Comparison of ENCODE assay signal across 1 cellular context in genomic region chr7:76358478-76359110, GRCh38.
TF ChIP-seq lines count a peak whose summit lies in the region.

YWHAG (minus strand) TSS chr7:76358991; CDS start chr7:76358808, 183 bp downstream.

TF ChIP-seq in HepG2, 621 proteins besides CTCF, POLR2A, EP300 and RAD21 (continued from another document and continues in another):
- peak; percentile 66; the same call in 1 of the 2 replicates for TF ChIP-seq ZNF441 (CRISPR knock-in tag; IDR thresholded peaks at IDR 0.05; ENCODE audit: borderline replicate concordance)
- peak; percentile 83; the same call in 1 of the 2 replicates for TF ChIP-seq CAMTA2 (CRISPR knock-in tag; IDR thresholded peaks at IDR 0.05; ENCODE audit: borderline replicate concordance)
- TF ChIP-seq NFE2 (CRISPR knock-in tag; IDR thresholded peaks at IDR 0.05): no peak
- no peak; the same call in 1 of the 2 replicates for TF ChIP-seq REPIN1 (CRISPR knock-in tag; IDR thresholded peaks at IDR 0.05; ENCODE audit: borderline replicate concordance, low read depth)
- TF ChIP-seq SOX13 (IDR thresholded peaks at IDR 0.05): no peak
- peak in 1 of 2 experiments; percentile 9; a peak in 1 of 4 replicates for TF ChIP-seq SOX13 (CRISPR knock-in tag; conservative IDR thresholded peaks at IDR 0.05 in 1 of 2, IDR thresholded peaks at IDR 0.05 in 1 of 2)
- TF ChIP-seq ZNF737 (CRISPR knock-in tag; IDR thresholded peaks at IDR 0.05; ENCODE audit: borderline replicate concordance): 0 out of 2 replicates have a peak, but pooled peaks have one; percentile 67
- TF ChIP-seq ZSCAN30 (CRISPR knock-in tag; IDR thresholded peaks at IDR 0.05): no peak
- peak; percentile 32; the same call in 1 of the 2 replicates for TF ChIP-seq IRX3 (CRISPR knock-in tag; IDR thresholded peaks at IDR 0.05; ENCODE audit: borderline replicate concordance, low read depth)
- TF ChIP-seq ZNF790 (CRISPR knock-in tag; IDR thresholded peaks at IDR 0.05; ENCODE audit: borderline replicate concordance): no peak
- TF ChIP-seq IRF1 (CRISPR knock-in tag; IDR thresholded peaks at IDR 0.05; ENCODE audit: low read depth): no peak
- peak; percentile 75; the same call in 1 of the 2 replicates for TF ChIP-seq PAWR (CRISPR knock-in tag; IDR thresholded peaks at IDR 0.05; ENCODE audit: borderline replicate concordance)
- TF ChIP-seq, protein P1, sequence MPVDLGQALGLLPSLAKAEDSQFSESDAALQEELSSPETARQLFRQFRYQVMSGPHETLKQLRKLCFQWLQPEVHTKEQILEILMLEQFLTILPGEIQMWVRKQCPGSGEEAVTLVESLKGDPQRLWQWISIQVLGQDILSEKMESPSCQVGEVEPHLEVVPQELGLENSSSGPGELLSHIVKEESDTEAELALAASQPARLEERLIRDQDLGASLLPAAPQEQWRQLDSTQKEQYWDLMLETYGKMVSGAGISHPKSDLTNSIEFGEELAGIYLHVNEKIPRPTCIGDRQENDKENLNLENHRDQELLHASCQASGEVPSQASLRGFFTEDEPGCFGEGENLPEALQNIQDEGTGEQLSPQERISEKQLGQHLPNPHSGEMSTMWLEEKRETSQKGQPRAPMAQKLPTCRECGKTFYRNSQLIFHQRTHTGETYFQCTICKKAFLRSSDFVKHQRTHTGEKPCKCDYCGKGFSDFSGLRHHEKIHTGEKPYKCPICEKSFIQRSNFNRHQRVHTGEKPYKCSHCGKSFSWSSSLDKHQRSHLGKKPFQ (CRISPR knock-in tag; IDR thresholded peaks at IDR 0.05; ENCODE audit: insufficient replicate concordance): peak; percentile 71
- TF ChIP-seq SMYD3 (CRISPR knock-in tag; IDR thresholded peaks at IDR 0.05): no peak
- 0 out of 2 replicates have a peak, but pooled peaks have one; percentile 74 for TF ChIP-seq KDM3A (CRISPR knock-in tag; IDR thresholded peaks at IDR 0.05; ENCODE audit: low read depth)
- no peak for TF ChIP-seq TFE3 (CRISPR knock-in tag; IDR thresholded peaks at IDR 0.05)
- no peak for TF ChIP-seq DNMT3B (CRISPR knock-in tag; conservative IDR thresholded peaks at IDR 0.05)
- peak; percentile 82; the same call in 1 of the 2 replicates for TF ChIP-seq WIZ (CRISPR knock-in tag; IDR thresholded peaks at IDR 0.05)
- peak; percentile 56 for TF ChIP-seq ZSCAN25 (CRISPR knock-in tag; IDR thresholded peaks at IDR 0.05)
- peak; percentile 65 for TF ChIP-seq SPEN (CRISPR knock-in tag; IDR thresholded peaks at IDR 0.05; ENCODE audit: low read depth)
- TF ChIP-seq BRD4 (CRISPR knock-in tag; IDR thresholded peaks at IDR 0.05): peak; percentile 84; the same call in 1 of the 2 replicates
- TF ChIP-seq, protein P2, sequence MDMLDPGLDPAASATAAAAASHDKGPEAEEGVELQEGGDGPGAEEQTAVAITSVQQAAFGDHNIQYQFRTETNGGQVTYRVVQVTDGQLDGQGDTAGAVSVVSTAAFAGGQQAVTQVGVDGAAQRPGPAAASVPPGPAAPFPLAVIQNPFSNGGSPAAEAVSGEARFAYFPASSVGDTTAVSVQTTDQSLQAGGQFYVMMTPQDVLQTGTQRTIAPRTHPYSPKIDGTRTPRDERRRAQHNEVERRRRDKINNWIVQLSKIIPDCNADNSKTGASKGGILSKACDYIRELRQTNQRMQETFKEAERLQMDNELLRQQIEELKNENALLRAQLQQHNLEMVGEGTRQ (IDR thresholded peaks at IDR 0.05; ENCODE audit: low read depth, low read length): no peak
- TF ChIP-seq, protein P2 (CRISPR knock-in tag; IDR thresholded peaks at IDR 0.05; ENCODE audit: borderline replicate concordance): 0 out of 2 replicates have a peak, but pooled peaks have one; percentile 18
- TF ChIP-seq E2F5 (CRISPR knock-in tag; conservative IDR thresholded peaks at IDR 0.05): peak; percentile 63; the same call in 1 of the 2 replicates
- TF ChIP-seq, protein P3, sequence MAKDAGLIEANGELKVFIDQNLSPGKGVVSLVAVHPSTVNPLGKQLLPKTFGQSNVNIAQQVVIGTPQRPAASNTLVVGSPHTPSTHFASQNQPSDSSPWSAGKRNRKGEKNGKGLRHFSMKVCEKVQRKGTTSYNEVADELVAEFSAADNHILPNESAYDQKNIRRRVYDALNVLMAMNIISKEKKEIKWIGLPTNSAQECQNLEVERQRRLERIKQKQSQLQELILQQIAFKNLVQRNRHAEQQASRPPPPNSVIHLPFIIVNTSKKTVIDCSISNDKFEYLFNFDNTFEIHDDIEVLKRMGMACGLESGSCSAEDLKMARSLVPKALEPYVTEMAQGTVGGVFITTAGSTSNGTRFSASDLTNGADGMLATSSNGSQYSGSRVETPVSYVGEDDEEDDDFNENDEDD (CRISPR knock-in tag; IDR thresholded peaks at IDR 0.05; ENCODE audit: borderline replicate concordance): peak; percentile 57; the same call in 1 of the 2 replicates
- TF ChIP-seq ZNF510 (CRISPR knock-in tag; IDR thresholded peaks at IDR 0.05; ENCODE audit: low read depth): no peak
- peak; percentile 72; the same call in 1 of the 2 replicates for TF ChIP-seq ZNF124 (CRISPR knock-in tag; IDR thresholded peaks at IDR 0.05)
- TF ChIP-seq, protein P4, sequence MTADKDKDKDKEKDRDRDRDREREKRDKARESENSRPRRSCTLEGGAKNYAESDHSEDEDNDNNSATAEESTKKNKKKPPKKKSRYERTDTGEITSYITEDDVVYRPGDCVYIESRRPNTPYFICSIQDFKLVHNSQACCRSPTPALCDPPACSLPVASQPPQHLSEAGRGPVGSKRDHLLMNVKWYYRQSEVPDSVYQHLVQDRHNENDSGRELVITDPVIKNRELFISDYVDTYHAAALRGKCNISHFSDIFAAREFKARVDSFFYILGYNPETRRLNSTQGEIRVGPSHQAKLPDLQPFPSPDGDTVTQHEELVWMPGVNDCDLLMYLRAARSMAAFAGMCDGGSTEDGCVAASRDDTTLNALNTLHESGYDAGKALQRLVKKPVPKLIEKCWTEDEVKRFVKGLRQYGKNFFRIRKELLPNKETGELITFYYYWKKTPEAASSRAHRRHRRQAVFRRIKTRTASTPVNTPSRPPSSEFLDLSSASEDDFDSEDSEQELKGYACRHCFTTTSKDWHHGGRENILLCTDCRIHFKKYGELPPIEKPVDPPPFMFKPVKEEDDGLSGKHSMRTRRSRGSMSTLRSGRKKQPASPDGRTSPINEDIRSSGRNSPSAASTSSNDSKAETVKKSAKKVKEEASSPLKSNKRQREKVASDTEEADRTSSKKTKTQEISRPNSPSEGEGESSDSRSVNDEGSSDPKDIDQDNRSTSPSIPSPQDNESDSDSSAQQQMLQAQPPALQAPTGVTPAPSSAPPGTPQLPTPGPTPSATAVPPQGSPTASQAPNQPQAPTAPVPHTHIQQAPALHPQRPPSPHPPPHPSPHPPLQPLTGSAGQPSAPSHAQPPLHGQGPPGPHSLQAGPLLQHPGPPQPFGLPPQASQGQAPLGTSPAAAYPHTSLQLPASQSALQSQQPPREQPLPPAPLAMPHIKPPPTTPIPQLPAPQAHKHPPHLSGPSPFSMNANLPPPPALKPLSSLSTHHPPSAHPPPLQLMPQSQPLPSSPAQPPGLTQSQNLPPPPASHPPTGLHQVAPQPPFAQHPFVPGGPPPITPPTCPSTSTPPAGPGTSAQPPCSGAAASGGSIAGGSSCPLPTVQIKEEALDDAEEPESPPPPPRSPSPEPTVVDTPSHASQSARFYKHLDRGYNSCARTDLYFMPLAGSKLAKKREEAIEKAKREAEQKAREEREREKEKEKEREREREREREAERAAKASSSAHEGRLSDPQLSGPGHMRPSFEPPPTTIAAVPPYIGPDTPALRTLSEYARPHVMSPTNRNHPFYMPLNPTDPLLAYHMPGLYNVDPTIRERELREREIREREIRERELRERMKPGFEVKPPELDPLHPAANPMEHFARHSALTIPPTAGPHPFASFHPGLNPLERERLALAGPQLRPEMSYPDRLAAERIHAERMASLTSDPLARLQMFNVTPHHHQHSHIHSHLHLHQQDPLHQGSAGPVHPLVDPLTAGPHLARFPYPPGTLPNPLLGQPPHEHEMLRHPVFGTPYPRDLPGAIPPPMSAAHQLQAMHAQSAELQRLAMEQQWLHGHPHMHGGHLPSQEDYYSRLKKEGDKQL (CRISPR knock-in tag; IDR thresholded peaks at IDR 0.05; ENCODE audit: low read depth): peak; percentile 54; the same call in 1 of the 2 replicates
- peak; percentile 43; the same call in 1 of the 2 replicates for TF ChIP-seq HNRNPUL1 (IDR thresholded peaks at IDR 0.05; ENCODE audit: low read depth, low read length)
- TF ChIP-seq, protein P5, sequence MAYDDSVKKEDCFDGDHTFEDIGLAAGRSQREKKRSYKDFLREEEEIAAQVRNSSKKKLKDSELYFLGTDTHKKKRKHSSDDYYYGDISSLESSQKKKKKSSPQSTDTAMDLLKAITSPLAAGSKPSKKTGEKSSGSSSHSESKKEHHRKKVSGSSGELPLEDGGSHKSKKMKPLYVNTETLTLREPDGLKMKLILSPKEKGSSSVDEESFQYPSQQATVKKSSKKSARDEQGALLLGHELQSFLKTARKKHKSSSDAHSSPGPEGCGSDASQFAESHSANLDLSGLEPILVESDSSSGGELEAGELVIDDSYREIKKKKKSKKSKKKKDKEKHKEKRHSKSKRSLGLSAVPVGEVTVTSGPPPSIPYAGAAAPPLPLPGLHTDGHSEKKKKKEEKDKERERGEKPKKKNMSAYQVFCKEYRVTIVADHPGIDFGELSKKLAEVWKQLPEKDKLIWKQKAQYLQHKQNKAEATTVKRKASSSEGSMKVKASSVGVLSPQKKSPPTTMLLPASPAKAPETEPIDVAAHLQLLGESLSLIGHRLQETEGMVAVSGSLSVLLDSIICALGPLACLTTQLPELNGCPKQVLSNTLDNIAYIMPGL (CRISPR knock-in tag; IDR thresholded peaks at IDR 0.05; ENCODE audit: borderline replicate concordance in 1 of 2, low read depth in 1 of 2): peak; percentile 70 to 73; a peak in 3 of 4 replicates
- peak; percentile 84; the same call in 1 of the 2 replicates for TF ChIP-seq KMT2A (CRISPR knock-in tag; IDR thresholded peaks at IDR 0.05)
- peak; percentile 48; the same call in 1 of the 2 replicates for TF ChIP-seq ZNF703 (CRISPR knock-in tag; IDR thresholded peaks at IDR 0.05; ENCODE audit: borderline replicate concordance)
- no peak for TF ChIP-seq ZNF136 (CRISPR knock-in tag; IDR thresholded peaks at IDR 0.05; ENCODE audit: low read depth)
- TF ChIP-seq SIX4 (CRISPR knock-in tag; IDR thresholded peaks at IDR 0.05): no peak
- 0 out of 2 replicates have a peak, but pooled peaks have one; percentile 27 for TF ChIP-seq RNF2 (conservative IDR thresholded peaks at IDR 0.05; ENCODE audit: low read depth)
- TF ChIP-seq PPARG (CRISPR knock-in tag; conservative IDR thresholded peaks at IDR 0.05): no peak; the same call in 1 of the 2 replicates
- no peak for TF ChIP-seq ZNF619 (CRISPR knock-in tag; IDR thresholded peaks at IDR 0.05)
- 0 out of 2 replicates have a peak, but pooled peaks have one; percentile 37 for TF ChIP-seq GTF2F1 (IDR thresholded peaks at IDR 0.05; ENCODE audit: low read length)
- peak; percentile 83 for TF ChIP-seq ZMAT3 (CRISPR knock-in tag; conservative IDR thresholded peaks at IDR 0.05)
- peak; percentile 53 for TF ChIP-seq GATAD1 (CRISPR knock-in tag; IDR thresholded peaks at IDR 0.05)
- TF ChIP-seq ZFP41 (CRISPR knock-in tag; IDR thresholded peaks at IDR 0.05; ENCODE audit: borderline replicate concordance): 0 out of 2 replicates have a peak, but pooled peaks have one; percentile 9
- peak; percentile 23 for TF ChIP-seq SRSF1 (optimal IDR thresholded peaks at IDR 0.05; ENCODE audit: low read depth, low read length)
- TF ChIP-seq SMARCC2 (IDR thresholded peaks at IDR 0.05): no peak
- TF ChIP-seq, protein P6, sequence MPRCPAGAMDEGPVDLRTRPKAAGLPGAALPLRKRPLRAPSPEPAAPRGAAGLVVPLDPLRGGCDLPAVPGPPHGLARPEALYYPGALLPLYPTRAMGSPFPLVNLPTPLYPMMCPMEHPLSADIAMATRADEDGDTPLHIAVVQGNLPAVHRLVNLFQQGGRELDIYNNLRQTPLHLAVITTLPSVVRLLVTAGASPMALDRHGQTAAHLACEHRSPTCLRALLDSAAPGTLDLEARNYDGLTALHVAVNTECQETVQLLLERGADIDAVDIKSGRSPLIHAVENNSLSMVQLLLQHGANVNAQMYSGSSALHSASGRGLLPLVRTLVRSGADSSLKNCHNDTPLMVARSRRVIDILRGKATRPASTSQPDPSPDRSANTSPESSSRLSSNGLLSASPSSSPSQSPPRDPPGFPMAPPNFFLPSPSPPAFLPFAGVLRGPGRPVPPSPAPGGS (CRISPR knock-in tag; IDR thresholded peaks at IDR 0.05): peak; percentile 66; the same call in 1 of the 2 replicates
